In genomic region chr6:158715330-158716311, GRCh38 we compare ENCODE assay signal across 8 cellular contexts.
DNase-seq lines count a peak whose midpoint lies in the region; ATAC-seq and TF ChIP-seq lines count a peak whose summit lies in the region.

No MANE protein-coding gene starts in this region.

- H3K27me3 ChIP-seq in PC-9 (ENCODE audit: insufficient read depth, low read depth), result no peaks in the 10 kb centered on the region

- no peak for TF ChIP-seq CTCF in OCI-LY7 (conservative IDR thresholded peaks at IDR 0.05; ENCODE audit: low read length)
- no peak for TF ChIP-seq CTCF in PC-9 (conservative IDR thresholded peaks at IDR 0.05)

- H3K79me2 ChIP-seq in OCI-LY7 (ENCODE audit: insufficient read depth, low read depth, low read length) (no peaks in the 10 kb centered on the region), PC-9 (ENCODE audit: low read depth) (no peaks in the 10 kb centered on the region; the same call in 1 of the 2 replicates)

- H3K9me3 ChIP-seq in OCI-LY7 (ENCODE audit: low read length) (no peaks in the 10 kb centered on the region), PC-9 (ENCODE audit: insufficient read depth, low read depth) (no peaks in the 10 kb centered on the region)

- POLR2A ChIA-PET in OCI-LY7 (lab: Charles Lee) (interaction anchor here (0.5 to 1.3 kb wide), 7 partner anchors 16 to 383 kb away, joined by 3 to 7 read pairs (median 4); no protein-coding TSS in a partner anchor), PC-9 (lab: Charles Lee; ENCODE audit: unreplicated experiment) (no interaction called here)

- H3K4me2 ChIP-seq in OCI-LY7 (ENCODE audit: low read length), result peak overlapping the region; percentile 66
- H3K4me2 ChIP-seq in PC-9, result no peak overlapping the region

- CTCF ChIA-PET in OCI-LY7 (lab: Charles Lee; ENCODE audit: unreplicated experiment) (interaction anchor here (1.0 to 1.2 kb wide), 2 partner anchors 13 to 96 kb away, joined by 3 read pairs; no protein-coding TSS in a partner anchor), PC-9 (lab: Charles Lee) (no interaction called here)

- peak; percentile 57 for ATAC-seq in GM18867 (IDR thresholded peaks at IDR 0.05; ENCODE audit: unreplicated experiment)
- ATAC-seq in HG02759 (IDR thresholded peaks at IDR 0.05; ENCODE audit: unreplicated experiment), result peak; percentile 62

- peak overlapping the region; percentile 55 for H3K27ac ChIP-seq in OCI-LY7 (ENCODE audit: low read depth, low read length, poor library complexity, severe bottlenecking)
- H3K27ac ChIP-seq in PC-9, result no peak overlapping the region

- H3K36me3 ChIP-seq in OCI-LY7 (ENCODE audit: insufficient read depth, low read length) (no peaks in the 10 kb centered on the region), PC-9 (ENCODE audit: low read depth) (peaks cover 7% of the 10 kb centered on the region; the same call in 1 of the 2 replicates)

- H2AFZ ChIP-seq in OCI-LY7 (ENCODE audit: low read length) (peak overlapping the region; percentile 61; the same call in 1 of the 2 replicates), PC-9 (no peak overlapping the region)

- H3F3A ChIP-seq in PC-9 (ENCODE audit: insufficient read depth, low read depth), result peaks cover 34% of the 10 kb centered on the region

- H3K4me3 ChIP-seq in OCI-LY7 (ENCODE audit: low read depth, low read length, poor library complexity, severe bottlenecking), result peak overlapping the region; percentile 39
- H3K4me3 ChIP-seq in PC-9, result no peak overlapping the region

- H4K20me1 ChIP-seq in OCI-LY7 (ENCODE audit: insufficient read depth, low read length) (no peaks in the 10 kb centered on the region), PC-9 (ENCODE audit: insufficient read depth) (no peaks in the 10 kb centered on the region)

- H3K9me2 ChIP-seq in OCI-LY7 (ENCODE audit: insufficient read depth, low read length) (no peaks in the 10 kb centered on the region), PC-9 (ENCODE audit: insufficient read depth) (no peaks in the 10 kb centered on the region)

- DNase-seq in OCI-LY7 (ENCODE audit: low spot score) (peak; percentile 83), mucosa of gallbladder (ENCODE audit: low spot score) (peak; percentile 36), PC-9 (no peak), T1000 (lab: John Stamatoyannopoulos, UW) (no peak), DMS153 treated with DMSO at 0.1 percent for 48 hours (lab: John Stamatoyannopoulos, UW; ENCODE audit: unreplicated experiment) (no peak), hepatic stellate cell (ENCODE audit: low spot score) (no peak)

- BruUV-seq in OCI-LY7 (replicated peaks; lab: Mats Ljungman, UMichigan) (no TSS peak), PC-9 (replicated peaks; lab: Mats Ljungman, UMichigan) (no TSS peak)

- H3K4me1 ChIP-seq in OCI-LY7 (ENCODE audit: insufficient read depth, low read length, poor library complexity, severe bottlenecking) (peaks cover 41% of the 10 kb centered on the region), PC-9 (replicated peaks; ENCODE audit: insufficient read depth) (peaks cover 31% of the 10 kb centered on the region)

- intact Hi-C loops in OCI-LY7 (cut with micrococcal nuclease; ENCODE audit: unreplicated experiment), result loop anchor here (5.0 kb wide), 2 partner anchors 92 to 152 kb away; no protein-coding TSS in a partner anchor
- intact Hi-C loops in PC-9 (cut with micrococcal nuclease; ENCODE audit: unreplicated experiment), result no loop called here

Comparison
In these comparisons a context has a peak if more than half of its experiments do, and no peak if none do; other contexts are left out.
1. DNase-seq: peak in OCI-LY7 (single experiment) and mucosa of gallbladder (single experiment); none in PC-9 (0 of 2), T1000 (single experiment), DMS153 treated with DMSO at 0.1 percent for 48 hours (single experiment) and hepatic stellate cell (single experiment).